11 cellular contexts compared by ENCODE assay signal in genomic region chr1:20411196-20411980, GRCh38.
DNase-seq lines count a peak whose midpoint lies in the region; ATAC-seq and TF ChIP-seq lines count a peak whose summit lies in the region.
"Had no signal": no experiment of that assay in that cellular context is flagged by ENCODE, and none has a peak within 500 bp of the region (broad histone marks: within the 10 kb centered on the region; RNA-seq: fewer than 3 reads in every experiment).

No MANE protein-coding gene starts in this region.

- no peak for TF ChIP-seq CTCF in PC-3 (conservative IDR thresholded peaks at IDR 0.05; ENCODE audit: low read depth, low read length)
- no peak for TF ChIP-seq CTCF in endodermal cell (conservative IDR thresholded peaks at IDR 0.05)
- no peak for TF ChIP-seq CTCF in psoas muscle (IDR thresholded peaks at IDR 0.05)

- POLR2A ChIA-PET in activated CD4-positive, alpha-beta T cell treated with anti-CD3 and anti-CD28 coated beads, Interleukin-2, amount 10 ng/mL, durations not matched to agents 7 days and 5 days (lab: Charles Lee), result no interaction called here
- POLR2A ChIA-PET in PC-3 (lab: Charles Lee; ENCODE audit: unreplicated experiment), result no interaction called here

- H3K9ac ChIP-seq in PC-3 (ENCODE audit: low read length), result no peak overlapping the region
- H3K9ac ChIP-seq in endodermal cell (ENCODE audit: extremely low read depth, low read length, poor library complexity, severe bottlenecking), result no peak overlapping the region
- H3K9ac ChIP-seq: BLaER1 treated with 17β-estradiol and CSF1 and Interleukin-3, amounts not matched to agents 10 nM and 100 nM had no signal

- no peaks in the 10 kb centered on the region for H3K9me3 Mint-ChIP-seq in activated CD4-positive, alpha-beta T cell treated with anti-CD3 and anti-CD28 coated beads, Interleukin-2, amount 10 ng/mL, durations not matched to agents 7 days and 5 days
- H3K9me3 Mint-ChIP-seq in endodermal cell, result no peaks in the 10 kb centered on the region

- H3K9me2 ChIP-seq in PC-3 (replicated peaks; ENCODE audit: low read length), result no peaks in the 10 kb centered on the region

- no peaks in the 10 kb centered on the region for H4K20me1 ChIP-seq in PC-3 (ENCODE audit: low read length)
- H4K20me1 ChIP-seq: BLaER1 treated with 17β-estradiol and CSF1 and Interleukin-3, amounts not matched to agents 10 nM and 100 nM had no signal

- BruUV-seq in PC-3 (replicated peaks; lab: Mats Ljungman, UMichigan), result no TSS peak

- WGBS in endodermal cell (ENCODE audit: insufficient coverage in 1 of 2, insufficient read length in 1 of 2), 2 experiments, result 77 to 80% methylated on average over 7 to 10 of the region's 10 CpGs
- 59 to 68% (median 65%) methylated on average over 10 of the region's 10 CpGs for WGBS in psoas muscle, 3 donors

- no peaks in the 10 kb centered on the region for H3K36me3 Mint-ChIP-seq in activated CD4-positive, alpha-beta T cell treated with anti-CD3 and anti-CD28 coated beads, Interleukin-2, amount 10 ng/mL, durations not matched to agents 7 days and 5 days (ENCODE audit: low read depth)
- H3K36me3 Mint-ChIP-seq in endodermal cell (ENCODE audit: low read depth), result no peaks in the 10 kb centered on the region

- H3K27ac ChIP-seq in PC-3 (ENCODE audit: low read length), result no peak overlapping the region
- no peak overlapping the region for H3K27ac ChIP-seq in endodermal cell (ENCODE audit: low read depth, low read length)
- H3K27ac ChIP-seq in psoas muscle, result no peak overlapping the region
- H3K27ac ChIP-seq: BLaER1 treated with 17β-estradiol and CSF1 and Interleukin-3, amounts not matched to agents 10 nM and 100 nM had no signal

- peak overlapping the region; percentile 11; the same call in 1 of the 2 replicates for H3K4me2 ChIP-seq in PC-3 (ENCODE audit: low read length)
- H3K4me2 ChIP-seq: BLaER1 treated with 17β-estradiol and CSF1 and Interleukin-3, amounts not matched to agents 10 nM and 100 nM had no signal

- H3K27ac Mint-ChIP-seq in activated CD4-positive, alpha-beta T cell treated with anti-CD3 and anti-CD28 coated beads, Interleukin-2, amount 10 ng/mL, durations not matched to agents 7 days and 5 days, result no peak overlapping the region
- H3K27ac Mint-ChIP-seq in endodermal cell, result no peak overlapping the region

- H3K27me3 ChIP-seq in PC-3 (ENCODE audit: low read length) (no peaks in the 10 kb centered on the region), endodermal cell (ENCODE audit: control insufficient read depth, insufficient read depth, low read length, poor library complexity, severe bottlenecking) (peaks cover 86% of the 10 kb centered on the region), psoas muscle (ENCODE audit: insufficient read depth in 3 of 3, low read length in 2 of 3) (no peaks in the 10 kb centered on the region)
- H3K27me3 ChIP-seq: BLaER1 treated with 17β-estradiol and CSF1 and Interleukin-3, amounts not matched to agents 10 nM and 100 nM had no signal

- no peak overlapping the region for H3K4me3 ChIP-seq in PC-3 (ENCODE audit: low read length)
- H3K4me3 ChIP-seq in endodermal cell (ENCODE audit: low read length), result no peak overlapping the region
- no peak overlapping the region for H3K4me3 ChIP-seq in psoas muscle
- H3K4me3 ChIP-seq: BLaER1 treated with 17β-estradiol and CSF1 and Interleukin-3, amounts not matched to agents 10 nM and 100 nM had no signal

- no peaks in the 10 kb centered on the region for H3K36me3 ChIP-seq in PC-3 (ENCODE audit: low read depth, low read length)
- no peaks in the 10 kb centered on the region for H3K36me3 ChIP-seq in endodermal cell (ENCODE audit: control insufficient read depth, insufficient read depth, low read length)
- no peaks in the 10 kb centered on the region for H3K36me3 ChIP-seq in psoas muscle (ENCODE audit: insufficient read depth in 1 of 2, low read depth in 1 of 2)
- H3K36me3 ChIP-seq: BLaER1 treated with 17β-estradiol and CSF1 and Interleukin-3, amounts not matched to agents 10 nM and 100 nM had no signal

- no peaks in the 10 kb centered on the region for H3K9me3 ChIP-seq in PC-3 (ENCODE audit: low read length)
- H3K9me3 ChIP-seq in endodermal cell (ENCODE audit: control insufficient read depth, low read length), result no peaks in the 10 kb centered on the region
- H3K9me3 ChIP-seq in psoas muscle, result no peaks in the 10 kb centered on the region
- H3K9me3 ChIP-seq: BLaER1 treated with 17β-estradiol and CSF1 and Interleukin-3, amounts not matched to agents 10 nM and 100 nM had no signal

- H3K27me3 Mint-ChIP-seq in activated CD4-positive, alpha-beta T cell treated with anti-CD3 and anti-CD28 coated beads, Interleukin-2, amount 10 ng/mL, durations not matched to agents 7 days and 5 days, result peaks cover 17% of the 10 kb centered on the region
- H3K27me3 Mint-ChIP-seq in endodermal cell (ENCODE audit: insufficient read depth), result peaks cover 97% of the 10 kb centered on the region

- intact Hi-C loops in PC-3 (cut with micrococcal nuclease), result no loop called here
- intact Hi-C loops in psoas muscle (cut with DNase I), result no loop called here

- peaks cover 3% of the 10 kb centered on the region for H3K4me1 Mint-ChIP-seq in activated CD4-positive, alpha-beta T cell treated with anti-CD3 and anti-CD28 coated beads, Interleukin-2, amount 10 ng/mL, durations not matched to agents 7 days and 5 days
- peaks cover 19% of the 10 kb centered on the region for H3K4me1 Mint-ChIP-seq in endodermal cell

- H3F3A ChIP-seq in PC-3 (ENCODE audit: low read length, unreplicated experiment), result no peaks in the 10 kb centered on the region

- peak; percentile 100 for ATAC-seq in PC-3
- peak in 3 of 4 donors; percentile 38 to 56 (median 44) for ATAC-seq in psoas muscle
- ATAC-seq in GM19455 (IDR thresholded peaks at IDR 0.05; ENCODE audit: unreplicated experiment), result no peak

- H3K4me1 ChIP-seq in PC-3 (ENCODE audit: insufficient read depth, low read length), result peaks cover 11% of the 10 kb centered on the region
- H3K4me1 ChIP-seq in endodermal cell (ENCODE audit: control insufficient read depth, insufficient read depth, low read length), result no peaks in the 10 kb centered on the region
- H3K4me1 ChIP-seq in psoas muscle, result no peaks in the 10 kb centered on the region

- H3K79me2 ChIP-seq in PC-3 (ENCODE audit: low read length), result no peaks in the 10 kb centered on the region

- CTCF ChIA-PET in activated CD4-positive, alpha-beta T cell treated with anti-CD3 and anti-CD28 coated beads, Interleukin-2, amount 10 ng/mL, durations not matched to agents 7 days and 5 days (lab: Charles Lee), result no interaction called here
- CTCF ChIA-PET in PC-3 (lab: Charles Lee), result no interaction called here

- peak; percentile 21 to 38 for DNase-seq in activated CD4-positive, alpha-beta T cell treated with anti-CD3 and anti-CD28 coated beads, Interleukin-2, amount 50 U/mL, for 48 hours
- no peak for DNase-seq in activated CD4-positive, alpha-beta T cell treated with anti-CD3 and anti-CD28 coated beads, Interleukin-2, amount 10 ng/mL, durations not matched to agents 7 days and 5 days
- DNase-seq in PC-3 (peak; percentile 94), endodermal cell (peak; percentile 75), psoas muscle (peak in 1 of 2 donors; percentile 43), NCI-H748 treated with DMSO at 0.1 percent for 48 hours (lab: John Stamatoyannopoulos, UW) (no peak), globus pallidus (ENCODE audit: low spot score) (no peak)
- DNase-seq: NCI-H774, small intestine had no signal

- no peak overlapping the region for H2AFZ ChIP-seq in PC-3 (ENCODE audit: low read length)

- H3K4me3 Mint-ChIP-seq in activated CD4-positive, alpha-beta T cell treated with anti-CD3 and anti-CD28 coated beads, Interleukin-2, amount 10 ng/mL, durations not matched to agents 7 days and 5 days, result no peak overlapping the region
- no peak overlapping the region for H3K4me3 Mint-ChIP-seq in endodermal cell

Comparison
In these comparisons a context has a peak if more than half of its experiments do, and no peak if none do; other contexts are left out.
1. DNase-seq: peak in activated CD4-positive, alpha-beta T cell treated with anti-CD3 and anti-CD28 coated beads, Interleukin-2, amount 50 U/mL, for 48 hours (2 of 2), PC-3 (single experiment) and endodermal cell (single experiment); none in activated CD4-positive, alpha-beta T cell treated with anti-CD3 and anti-CD28 coated beads, Interleukin-2, amount 10 ng/mL, durations not matched to agents 7 days and 5 days (single experiment), NCI-H748 treated with DMSO at 0.1 percent for 48 hours (single experiment) and globus pallidus (single experiment).